In the genomic region with DNA sequence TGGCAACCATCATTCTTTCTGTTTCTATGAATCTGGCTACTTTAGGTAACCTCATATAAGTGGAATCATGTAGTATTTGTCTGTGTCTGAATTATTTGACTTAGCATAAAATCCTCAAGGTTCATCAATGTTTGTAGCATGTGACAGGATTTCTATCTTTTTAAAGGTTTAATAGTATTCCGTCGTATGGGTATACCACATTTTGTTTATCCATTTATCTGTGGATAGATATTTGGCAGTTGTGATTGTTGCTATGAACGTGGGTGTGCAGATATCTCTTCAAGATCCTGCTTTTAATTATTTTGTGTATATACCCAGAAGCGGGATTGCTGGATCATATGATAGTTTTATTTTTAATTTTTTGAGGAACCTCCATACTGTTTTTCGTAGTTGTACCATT, we compare ENCODE assay signal across 19 cellular contexts.
"Had no signal": no experiment of that assay in that cellular context is flagged by ENCODE, and none has a peak within 500 bp of the region (broad histone marks: within the 10 kb centered on the region; RNA-seq: fewer than 3 reads in every experiment).

No MANE protein-coding gene starts in this region.

- ATAC-seq: foreskin keratinocyte; naive thymus-derived CD4-positive, alpha-beta T cell; right cardiac atrium had no signal

- H3K4me3 Mint-ChIP-seq: dendritic cell treated with granulocyte-macrophage colony-stimulating factor and Interleukin-4, amounts not matched to agents 40 ng/mL and 50 ng/mL, for 4 days; neural crest cell had no signal

- H3K36me3 ChIP-seq: ovary, suprapubic skin, thyroid gland, upper lobe of left lung, uterus had no signal

- H3K27ac ChIP-seq: foreskin keratinocyte, hepatocyte, ovary, suprapubic skin, thyroid gland, upper lobe of left lung, uterus had no signal

- H3K4me3 ChIP-seq: hepatocyte, ovary, suprapubic skin, thyroid gland, upper lobe of left lung, uterus had no signal

- DNase-seq: erythroblast; foreskin keratinocyte; kidney; naive thymus-derived CD4-positive, alpha-beta T cell; nucleus accumbens; ovary; right cardiac atrium; small intestine; stimulated activated CD4-positive, alpha-beta T cell treated with anti-CD3 and anti-CD28 coated beads, Interleukin-2, amount 100 ng/mL, for 48 hours; stimulated activated naive CD8-positive, alpha-beta T cell treated with anti-CD3 and anti-CD28 coated beads, Interleukin-15, Interleukin-2, amounts not matched to agents 100 U/mL and 50 U/mL, for 24 hours; thyroid gland; upper lobe of left lung; uterus had no signal

- H3K27me3 ChIP-seq: foreskin keratinocyte, hepatocyte, ovary, suprapubic skin, thyroid gland, upper lobe of left lung, uterus had no signal

- H3K9me3 ChIP-seq: ovary, suprapubic skin, thyroid gland, upper lobe of left lung, uterus had no signal

- H3K4me1 ChIP-seq: suprapubic skin, uterus had no signal

- H3K9me3 Mint-ChIP-seq: dendritic cell treated with granulocyte-macrophage colony-stimulating factor and Interleukin-4, amounts not matched to agents 40 ng/mL and 50 ng/mL, for 4 days; neural crest cell had no signal

- H3K27me3 Mint-ChIP-seq: dendritic cell treated with granulocyte-macrophage colony-stimulating factor and Interleukin-4, amounts not matched to agents 40 ng/mL and 50 ng/mL, for 4 days; naive thymus-derived CD4-positive, alpha-beta T cell; progenitor cell of endocrine pancreas had no signal

- FAIRE-seq: colon, kidney, small intestine had no signal

- H3K27ac Mint-ChIP-seq: progenitor cell of endocrine pancreas had no signal
